Comparison of ENCODE assay signal across 9 cellular contexts in genomic region chr19:42433503-42434260, GRCh38. TPM values are rescaled to one million over a fixed set of nuclear protein-coding genes. Genes with fewer than 3 reads are reported as not detected.
DNase-seq lines count a peak whose midpoint lies in the region; TF ChIP-seq lines count a peak whose summit lies in the region.
"Had no signal": no experiment of that assay in that cellular context is flagged by ENCODE, and none has a peak within 500 bp of the region (broad histone marks: within the 10 kb centered on the region; RNA-seq: fewer than 3 reads in every experiment).

No MANE protein-coding gene starts in this region.

- H3K9me3 Mint-ChIP-seq in CD8-positive, alpha-beta memory T cell, result no peaks in the 10 kb centered on the region

- no peak overlapping the region for H3K4me3 Mint-ChIP-seq in CD8-positive, alpha-beta memory T cell

- H3K27ac Mint-ChIP-seq in CD8-positive, alpha-beta memory T cell, result peak overlapping the region in 1 of 8 donors; percentile 55

- no peaks in the 10 kb centered on the region for H3K27me3 Mint-ChIP-seq in CD8-positive, alpha-beta memory T cell

- no peak overlapping the region for H3K4me3 ChIP-seq in CD8-positive, alpha-beta memory T cell (ENCODE audit: low read length)
- H3K4me3 ChIP-seq in right atrium auricular region, result no peak overlapping the region

- no peaks in the 10 kb centered on the region for H3K9me3 ChIP-seq in CD8-positive, alpha-beta memory T cell (ENCODE audit: low read length)
- no peaks in the 10 kb centered on the region for H3K9me3 ChIP-seq in right atrium auricular region

- CTCF ChIA-PET in CD8-positive, alpha-beta memory T cell (lab: Charles Lee), result interaction anchor here (0.7 to 5.1 kb wide), 8 partner anchors 9 to 333 kb away, joined by 3 to 27 read pairs (median 4); no protein-coding TSS in a partner anchor

- peak; percentile 42 to 71 for TF ChIP-seq CTCF in right atrium auricular region (IDR thresholded peaks at IDR 0.05)

- no peaks in the 10 kb centered on the region for H3K36me3 Mint-ChIP-seq in CD8-positive, alpha-beta memory T cell

- no peaks in the 10 kb centered on the region for H3K36me3 ChIP-seq in CD8-positive, alpha-beta memory T cell (ENCODE audit: insufficient read depth, low read length)
- no peaks in the 10 kb centered on the region for H3K36me3 ChIP-seq in right atrium auricular region

- peak; percentile 47 to 75 (median 49) for DNase-seq in CD8-positive, alpha-beta memory T cell
- peak; percentile 64 for DNase-seq in HS-27A (ENCODE audit: low read depth)
- DNase-seq in SKM-1 treated with dmso at 0.1 percent for 144 hours (lab: John Stamatoyannopoulos, UW; ENCODE audit: unreplicated experiment), result peak; percentile 37
- peak; percentile 30 for DNase-seq in activated naive CD8-positive, alpha-beta T cell treated with anti-CD3 and anti-CD28 coated beads, Interleukin-2, amount 50 U/mL, for 16 hours (ENCODE audit: low read depth, low spot score)
- peak; percentile 79 for DNase-seq in right atrium auricular region (ENCODE audit: low spot score)
- peak; percentile 65 for DNase-seq in renal cortical epithelial cell (ENCODE audit: low read depth)
- DNase-seq in NCI-H510A treated with DMSO at 0.1 percent for 48 hours (lab: John Stamatoyannopoulos, UW), result no peak
- DNase-seq in NCI-H446 treated with DMSO at 0.1 percent for 48 hours (lab: John Stamatoyannopoulos, UW), result no peak

- POLR2A ChIA-PET in CD8-positive, alpha-beta memory T cell (lab: Charles Lee), result no interaction called here

- H3K4me1 ChIP-seq in CD8-positive, alpha-beta memory T cell (ENCODE audit: insufficient read depth, low read length), result no peaks in the 10 kb centered on the region
- H3K4me1 ChIP-seq in right atrium auricular region, result peaks cover 0 to 19% of the 10 kb centered on the region in 2 donors

- H3K27me3 ChIP-seq in CD8-positive, alpha-beta memory T cell (ENCODE audit: insufficient read depth, low read length, poor library complexity, severe bottlenecking), result no peaks in the 10 kb centered on the region
- no peaks in the 10 kb centered on the region for H3K27me3 ChIP-seq in right atrium auricular region

- no peak overlapping the region for H3K27ac ChIP-seq in CD8-positive, alpha-beta memory T cell (ENCODE audit: low read depth, low read length)
- H3K27ac ChIP-seq in right atrium auricular region, result peak overlapping the region; percentile 16 to 63

- peaks cover 4 to 6% (median 5%) of the 10 kb centered on the region in 3 donors for H3K4me1 Mint-ChIP-seq in CD8-positive, alpha-beta memory T cell

RNA-seq across cellular contexts. Expression of gene LIPE, which starts 6.5 kb away (rescaled TPM):
- 10 to 100 TPM; 22.2 to 22.7 TPM for total RNA-seq in CD8-positive, alpha-beta memory T cell
- 5.0 TPM for polyA plus RNA-seq in CD8-positive, alpha-beta memory T cell
- 10 to 100 TPM; 11.6 to 36.5 TPM for total RNA-seq in right atrium auricular region
- total RNA-seq in renal cortical epithelial cell, result 1.2 and 1.4 TPM in 2 replicates

RNA-seq across cellular contexts. Expression of gene CXCL17, which starts 9.1 kb away (rescaled TPM):
- total RNA-seq in CD8-positive, alpha-beta memory T cell, result not detected
- polyA plus RNA-seq in CD8-positive, alpha-beta memory T cell, result not detected
- total RNA-seq in right atrium auricular region (not detected), renal cortical epithelial cell (not detected in 2 replicates)

RNA-seq across cellular contexts. Expression of gene CNFN, which starts 43.6 kb away (rescaled TPM):
- total RNA-seq in CD8-positive, alpha-beta memory T cell, result not detected
- polyA plus RNA-seq in CD8-positive, alpha-beta memory T cell, result not detected
- total RNA-seq in right atrium auricular region, result 1 to 10 TPM in 1 of 2 donors, not detected in 1; 1.1 TPM
- total RNA-seq in renal cortical epithelial cell, result not detected in 2 replicates
- total RNA-seq: urinary bladder had no signal

Comparison
In these comparisons a context has a peak if more than half of its experiments do, and no peak if none do; other contexts are left out.
1. DNase-seq: peak in CD8-positive, alpha-beta memory T cell (5 of 5), HS-27A (single experiment), SKM-1 treated with dmso at 0.1 percent for 144 hours (single experiment), activated naive CD8-positive, alpha-beta T cell treated with anti-CD3 and anti-CD28 coated beads, Interleukin-2, amount 50 U/mL, for 16 hours (single experiment), right atrium auricular region (single experiment) and renal cortical epithelial cell (single experiment); none in NCI-H510A treated with DMSO at 0.1 percent for 48 hours (single experiment) and NCI-H446 treated with DMSO at 0.1 percent for 48 hours (single experiment).